ENCODE assay signal across 2 cellular contexts in genomic region chr17:21697508-21697860, GRCh38. TPM values are rescaled to one million over a fixed set of nuclear protein-coding genes. Genes with fewer than 3 reads are reported as not detected.
"Had no signal": no experiment of that assay in that cellular context is flagged by ENCODE, and none has a peak within 500 bp of the region (broad histone marks: within the 10 kb centered on the region; RNA-seq: fewer than 3 reads in every experiment).

No MANE protein-coding gene starts in this region.

RNA-seq across cellular contexts. Expression of gene KCNJ18, which starts 5.2 kb away (rescaled TPM):
- total RNA-seq: G401, GM12878 had no signal
- polyA plus RNA-seq: GM12878 had no signal
